Comparison of ENCODE assay signal across 1 cellular context in the genomic region with DNA sequence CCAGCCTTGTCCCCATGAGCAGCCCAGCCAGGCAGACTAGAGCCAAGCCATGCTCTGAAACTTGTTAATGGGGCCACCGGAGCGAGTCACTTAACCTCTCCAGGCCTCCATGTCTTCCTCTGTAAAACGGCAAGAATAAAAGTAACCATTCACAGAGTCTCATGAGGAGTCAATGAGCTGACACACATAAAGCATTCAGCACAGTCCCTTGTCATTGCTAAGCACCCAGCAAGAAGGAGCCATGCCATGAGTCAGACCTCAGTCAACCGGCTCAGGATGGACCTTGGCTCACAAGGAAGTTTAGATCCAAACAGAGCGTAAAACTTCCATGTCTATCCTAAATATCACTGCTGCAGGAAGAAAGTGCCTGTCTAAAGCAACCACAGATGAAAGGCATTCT.
TF ChIP-seq lines count a peak whose summit lies in the region.

No MANE protein-coding gene starts in this region.

TF ChIP-seq in GM12878, 131 proteins besides CTCF, POLR2A, EP300 and RAD21:
- TF ChIP-seq FOS (IDR thresholded peaks at IDR 0.05; ENCODE audit: borderline replicate concordance, extremely low read depth, insufficient read length), result no peak
- TF ChIP-seq, protein P1, sequence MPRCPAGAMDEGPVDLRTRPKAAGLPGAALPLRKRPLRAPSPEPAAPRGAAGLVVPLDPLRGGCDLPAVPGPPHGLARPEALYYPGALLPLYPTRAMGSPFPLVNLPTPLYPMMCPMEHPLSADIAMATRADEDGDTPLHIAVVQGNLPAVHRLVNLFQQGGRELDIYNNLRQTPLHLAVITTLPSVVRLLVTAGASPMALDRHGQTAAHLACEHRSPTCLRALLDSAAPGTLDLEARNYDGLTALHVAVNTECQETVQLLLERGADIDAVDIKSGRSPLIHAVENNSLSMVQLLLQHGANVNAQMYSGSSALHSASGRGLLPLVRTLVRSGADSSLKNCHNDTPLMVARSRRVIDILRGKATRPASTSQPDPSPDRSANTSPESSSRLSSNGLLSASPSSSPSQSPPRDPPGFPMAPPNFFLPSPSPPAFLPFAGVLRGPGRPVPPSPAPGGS (IDR thresholded peaks at IDR 0.05; ENCODE audit: borderline replicate concordance, insufficient read depth, low read depth, low read length, poor library complexity, severe bottlenecking), result peak; percentile 80
